ENCODE assay signal across 13 cellular contexts in the genomic region with DNA sequence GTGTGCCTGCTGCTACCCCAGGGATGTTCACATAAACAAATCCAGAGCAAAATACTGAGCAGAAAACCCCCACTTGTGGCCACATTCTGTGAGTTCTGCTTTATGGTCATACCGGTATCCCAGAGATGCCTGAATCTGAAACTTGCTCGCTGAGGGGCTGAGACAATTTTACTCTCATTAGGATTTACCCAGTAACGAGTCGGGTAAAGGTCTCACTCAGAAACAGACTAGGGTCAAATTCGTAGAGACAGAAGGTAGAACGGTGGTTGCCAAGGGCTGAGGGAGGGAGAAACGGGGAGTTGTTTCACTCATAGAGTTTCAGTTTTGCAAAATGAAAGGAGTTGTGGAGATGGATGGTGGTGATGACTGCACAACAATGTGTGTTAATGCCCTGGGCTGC.
A peak's percentile ranks its signal among the peaks of the same experiment; 100 is the strongest.
DNase-seq lines count a peak whose midpoint lies in the region; ATAC-seq and TF ChIP-seq lines count a peak whose summit lies in the region.
"Had no signal": no experiment of that assay in that cellular context is flagged by ENCODE, and none has a peak within 500 bp of the region (broad histone marks: within the 10 kb centered on the region; RNA-seq: fewer than 3 reads in every experiment).

No MANE protein-coding gene starts in this region.

- H3K9me3 Mint-ChIP-seq in T-helper 1 cell treated with Interleukin-12 subunit alpha and Interleukin-12 subunit beta and Interleukin-4 antibody, amounts not matched to agents 30 μg/mL and 1 μg/mL, for 36 hours: peaks cover 4% of the 10 kb centered on the region
- H3K9me3 Mint-ChIP-seq: dendritic cell treated with granulocyte-macrophage colony-stimulating factor and Interleukin-4, amounts not matched to agents 40 ng/mL and 50 ng/mL, for 4 days had no signal

- H3K36me3 Mint-ChIP-seq in T-helper 1 cell treated with Interleukin-12 subunit alpha and Interleukin-12 subunit beta and Interleukin-4 antibody, amounts not matched to agents 30 μg/mL and 1 μg/mL, for 36 hours (ENCODE audit: low read depth): peaks cover 6% of the 10 kb centered on the region

- CTCF ChIA-PET in GM10248 (lab: Yijun Ruan, JAX): no interaction called here

- H3K27ac Mint-ChIP-seq in T-helper 1 cell treated with Interleukin-12 subunit alpha and Interleukin-12 subunit beta and Interleukin-4 antibody, amounts not matched to agents 30 μg/mL and 1 μg/mL, for 36 hours: peak overlapping the region; percentile 62
- H3K27ac Mint-ChIP-seq: dendritic cell treated with granulocyte-macrophage colony-stimulating factor and Interleukin-4, amounts not matched to agents 40 ng/mL and 50 ng/mL, for 4 days had no signal

- POLR2A ChIA-PET in GM10248 (lab: Yijun Ruan, JAX): no interaction called here

- ATAC-seq in GM18858 (IDR thresholded peaks at IDR 0.05; ENCODE audit: unreplicated experiment): peak; percentile 76
- peak; percentile 92 for ATAC-seq in HG02870 (IDR thresholded peaks at IDR 0.05; ENCODE audit: unreplicated experiment)
- ATAC-seq in GM19455 (IDR thresholded peaks at IDR 0.05; ENCODE audit: unreplicated experiment): no peak
- ATAC-seq in GM21576 (IDR thresholded peaks at IDR 0.05; ENCODE audit: unreplicated experiment): no peak
- ATAC-seq: heart left ventricle had no signal

- no peak for TF ChIP-seq CTCF in GM10248 (IDR thresholded peaks at IDR 0.05; ENCODE audit: control extremely low read depth, extremely low read depth, low read depth, missing control alignments)

- peaks cover 32% of the 10 kb centered on the region for H3K4me1 Mint-ChIP-seq in T-helper 1 cell treated with Interleukin-12 subunit alpha and Interleukin-12 subunit beta and Interleukin-4 antibody, amounts not matched to agents 30 μg/mL and 1 μg/mL, for 36 hours (ENCODE audit: low read depth)

- peak overlapping the region; percentile 62 for H3K4me3 Mint-ChIP-seq in T-helper 1 cell treated with Interleukin-12 subunit alpha and Interleukin-12 subunit beta and Interleukin-4 antibody, amounts not matched to agents 30 μg/mL and 1 μg/mL, for 36 hours
- H3K4me3 Mint-ChIP-seq: dendritic cell treated with granulocyte-macrophage colony-stimulating factor and Interleukin-4, amounts not matched to agents 40 ng/mL and 50 ng/mL, for 4 days had no signal

- peaks cover 22% of the 10 kb centered on the region for H3K27me3 Mint-ChIP-seq in T-helper 1 cell treated with Interleukin-12 subunit alpha and Interleukin-12 subunit beta and Interleukin-4 antibody, amounts not matched to agents 30 μg/mL and 1 μg/mL, for 36 hours (ENCODE audit: low read depth)

- DNase-seq in GM10248 (ENCODE audit: extremely low spot score): peak; percentile 48
- no peak for DNase-seq in GM19240 (ENCODE audit: insufficient read length, low spot score)
- no peak for DNase-seq in NCI-H2029 treated with DMSO at 0.1 percent for 48 hours (lab: John Stamatoyannopoulos, UW)
- DNase-seq: activated gamma-delta T cell treated with Interleukin-2 at 50 U/mL for 16 hours, heart left ventricle, mammary epithelial cell, thyroid gland had no signal

Comparison
In these comparisons a context has a peak if more than half of its experiments do, and no peak if none do; other contexts are left out.
1. ATAC-seq: peak in GM18858 (single experiment) and HG02870 (single experiment); none in GM19455 (single experiment) and GM21576 (single experiment).